Comparison of ENCODE assay signal across 22 cellular contexts in genomic region chr9:38405841-38406240, GRCh38. TPM values are rescaled to one million over a fixed set of nuclear protein-coding genes. Genes with fewer than 3 reads are reported as not detected.
DNase-seq lines count a peak whose midpoint lies in the region; ATAC-seq, FAIRE-seq and TF ChIP-seq lines count a peak whose summit lies in the region.
"Had no signal": no experiment of that assay in that cellular context is flagged by ENCODE, and none has a peak within 500 bp of the region (broad histone marks: within the 10 kb centered on the region; RNA-seq: fewer than 3 reads in every experiment).

No MANE protein-coding gene starts in this region.

- H3K36me3 Mint-ChIP-seq in neural progenitor cell = peaks cover 24% of the 10 kb centered on the region
- no peaks in the 10 kb centered on the region for H3K36me3 Mint-ChIP-seq in Caco-2 (ENCODE audit: insufficient read depth, unreplicated experiment)

- BruUV-seq in K562 (replicated peaks; lab: Mats Ljungman, UMichigan) = no TSS peak
- no TSS peak for BruUV-seq in Caco-2 (replicated peaks; lab: Mats Ljungman, UMichigan)

- peak; percentile 27 for DNase-seq in AG08395 (ENCODE audit: low spot score)
- peak; percentile 44 for DNase-seq in GM03348 (ENCODE audit: low spot score)
- DNase-seq in K562 (ENCODE audit: extremely low read depth in 1 of 4, low spot score in 3 of 4) = no peak
- no peak for DNase-seq in neural progenitor cell (ENCODE audit: low spot score)
- DNase-seq in small intestine = no peak
- DNase-seq in activated naive CD4-positive, alpha-beta T cell treated with Interleukin-2 at 50 U/mL for 16 hours = no peak
- DNase-seq in Caco-2 = no peak
- DNase-seq: AML-193; HFFc6; Kasumi-1; NCI-H1105; NCI-H1694 treated with DMSO at 0.1 percent for 48 hours; NCI-H2107; NCI-H69; NK-92 treated with Interleukin-12 subunit alpha and Interleukin-12 subunit beta, amount 100 ng/mL, for 24 hours; SHP77; SK-N-SH had no signal

- H4K20me1 ChIP-seq in K562 (replicated peaks; ENCODE audit: control insufficient read depth, insufficient read depth, low read length) (peaks cover 4% of the 10 kb centered on the region; the same call in 1 of the 2 replicates), neural progenitor cell (ENCODE audit: low read depth) (no peaks in the 10 kb centered on the region)

- no peak overlapping the region for H3K27ac ChIP-seq in K562 (ENCODE audit: extremely low read depth, low read depth, low read length)
- H3K27ac ChIP-seq in neural progenitor cell = no peak overlapping the region
- H3K27ac ChIP-seq in small intestine (ENCODE audit: low read depth in 1 of 2, low read length in 1 of 2) = no peak overlapping the region

- no peaks in the 10 kb centered on the region for H3F3A ChIP-seq in neural progenitor cell (ENCODE audit: low read depth)

- peaks cover 2% of the 10 kb centered on the region for H3K27me3 Mint-ChIP-seq in neural progenitor cell (ENCODE audit: insufficient read depth, low read depth)
- peaks cover 11% of the 10 kb centered on the region for H3K27me3 Mint-ChIP-seq in Caco-2 (ENCODE audit: insufficient read depth, unreplicated experiment)

- TF ChIP-seq EP300 in K562 (IDR thresholded peaks at IDR 0.05; ENCODE audit: low read length) = no peak

- H3K9me3 Mint-ChIP-seq in neural progenitor cell = no peaks in the 10 kb centered on the region
- no peaks in the 10 kb centered on the region for H3K9me3 Mint-ChIP-seq in Caco-2 (ENCODE audit: unreplicated experiment)
- H3K9me3 Mint-ChIP-seq: HFFc6 had no signal

- intact Hi-C loops in K562 (cut with micrococcal nuclease) (loop anchor here (5.0 kb wide), 1 partner anchor 479 kb away; no protein-coding TSS in a partner anchor), Caco-2 (cut with micrococcal nuclease; ENCODE audit: unreplicated experiment) (no loop called here)

- H3K79me2 ChIP-seq in K562 (ENCODE audit: control insufficient read depth, insufficient read depth, low read length) (no peaks in the 10 kb centered on the region), neural progenitor cell (ENCODE audit: low read depth) (no peaks in the 10 kb centered on the region)

- TF ChIP-seq RAD21 in K562 (CRISPR knock-in tag; conservative IDR thresholded peaks at IDR 0.05 in 1 of 2, IDR thresholded peaks at IDR 0.05 in 1 of 2) = no peak

- H3K27me3 ChIP-seq in K562 (ENCODE audit: control insufficient read depth in 2 of 2, insufficient read depth in 2 of 2, low read length in 2 of 2) = peaks cover 50 to 64% of the 10 kb centered on the region in 2 experiments
- peaks cover 3% of the 10 kb centered on the region for H3K27me3 ChIP-seq in neural progenitor cell
- no peaks in the 10 kb centered on the region for H3K27me3 ChIP-seq in small intestine (ENCODE audit: control insufficient read depth in 2 of 2, insufficient read depth in 2 of 2, low read length in 2 of 2)
- H3K27me3 ChIP-seq in Caco-2 (replicated peaks; ENCODE audit: control insufficient read depth, insufficient read depth, low read length) = no peaks in the 10 kb centered on the region; the same call in 1 of the 2 replicates

- H3K9me3 ChIP-seq in K562 (replicated peaks; ENCODE audit: control insufficient read depth, insufficient read depth, low read depth, low read length) = no peaks in the 10 kb centered on the region
- H3K9me3 ChIP-seq in neural progenitor cell (ENCODE audit: low read depth) = no peaks in the 10 kb centered on the region
- H3K9me3 ChIP-seq in small intestine (ENCODE audit: control insufficient read depth, low read depth) = no peaks in the 10 kb centered on the region
- no peaks in the 10 kb centered on the region for H3K9me3 ChIP-seq in Caco-2
- H3K9me3 ChIP-seq: SK-N-SH had no signal

- POLR2A ChIA-PET in K562 (lab: Yijun Ruan, JAX) (no interaction called here), Caco-2 (lab: Charles Lee) (no interaction called here)

- no peak for TF ChIP-seq POLR2A in K562 (conservative IDR thresholded peaks at IDR 0.05)

- WGBS in K562 (ENCODE audit: insufficient coverage, low coverage, missing lambda C conversion rate) = 0% methylated on average over 3 of the region's 3 CpGs
- WGBS in small intestine, 3 donors = 70 to 89% (median 76%) methylated on average over 3 of the region's 3 CpGs

- in situ Hi-C loops in K562 (cut with MboI) = no loop called here

- H3K4me2 ChIP-seq in K562 (ENCODE audit: insufficient read depth, low read length) (no peak overlapping the region), neural progenitor cell (no peak overlapping the region)
- H3K4me2 ChIP-seq: SK-N-SH had no signal

- no peak overlapping the region for H3K4me3 ChIP-seq in K562
- no peak overlapping the region for H3K4me3 ChIP-seq in neural progenitor cell
- H3K4me3 ChIP-seq in small intestine (ENCODE audit: low read depth in 1 of 2, low read length in 2 of 2) = no peak overlapping the region
- H3K4me3 ChIP-seq in Caco-2 (ENCODE audit: low read depth, low read length) = no peak overlapping the region
- H3K4me3 ChIP-seq: GM12878 had no signal

- no peaks in the 10 kb centered on the region for H3K4me1 ChIP-seq in K562 (replicated peaks in 1 of 2; ENCODE audit: control insufficient read depth in 2 of 2, insufficient read depth in 2 of 2, low read length in 2 of 2)
- peaks cover 3% of the 10 kb centered on the region for H3K4me1 ChIP-seq in neural progenitor cell
- H3K4me1 ChIP-seq in small intestine (ENCODE audit: control insufficient read depth in 2 of 2, insufficient read depth in 1 of 2, low read depth in 1 of 2, low read length in 1 of 2) = no peaks in the 10 kb centered on the region
- H3K4me1 ChIP-seq in Caco-2 = no peaks in the 10 kb centered on the region

- TF ChIP-seq CTCF in K562 (IDR thresholded peaks at IDR 0.05 in 2 of 3, conservative IDR thresholded peaks at IDR 0.05 in 1 of 3; ENCODE audit: insufficient read depth in 2 of 3, low read depth in 1 of 3, low read length in 3 of 3) (no peak), neural progenitor cell (IDR thresholded peaks at IDR 0.05) (no peak), Caco-2 (IDR thresholded peaks at IDR 0.05; ENCODE audit: insufficient read depth in 1 of 2, low read depth in 1 of 2, low read length in 1 of 2, severe bottlenecking in 1 of 2, unreplicated experiment in 1 of 2) (no peak)

- CTCF ChIA-PET in K562 (lab: Yijun Ruan, JAX; ENCODE audit: low intra/inter-chr PET ratio) (no interaction called here), Caco-2 (lab: Charles Lee) (no interaction called here)

- H3K27ac Mint-ChIP-seq in neural progenitor cell (peak overlapping the region; percentile 24), Caco-2 (ENCODE audit: unreplicated experiment) (no peak overlapping the region)
- H3K27ac Mint-ChIP-seq: HFFc6 had no signal

- H2AFZ ChIP-seq in K562 (ENCODE audit: low read depth, low read length) (no peak overlapping the region), neural progenitor cell (replicated peaks) (no peak overlapping the region)

- H3K4me3 Mint-ChIP-seq in neural progenitor cell (no peak overlapping the region), Caco-2 (ENCODE audit: unreplicated experiment) (no peak overlapping the region)
- H3K4me3 Mint-ChIP-seq: HFFc6 had no signal

- H3K4me1 Mint-ChIP-seq in neural progenitor cell (peaks cover 5% of the 10 kb centered on the region), Caco-2 (ENCODE audit: low read depth, unreplicated experiment) (no peaks in the 10 kb centered on the region)

- H3K36me3 ChIP-seq in K562 (ENCODE audit: control insufficient read depth, insufficient read depth, low read length) = no peaks in the 10 kb centered on the region
- no peaks in the 10 kb centered on the region for H3K36me3 ChIP-seq in neural progenitor cell
- H3K36me3 ChIP-seq in small intestine (ENCODE audit: control insufficient read depth in 2 of 2, insufficient read depth in 2 of 2, low read length in 2 of 2) = no peaks in the 10 kb centered on the region
- H3K36me3 ChIP-seq in Caco-2 (ENCODE audit: control insufficient read depth, insufficient read depth, low read length) = no peaks in the 10 kb centered on the region

- H3K9ac ChIP-seq in K562 (ENCODE audit: insufficient read depth in 1 of 2, low read depth in 2 of 2, low read length in 2 of 2) = no peak overlapping the region
- H3K9ac ChIP-seq in neural progenitor cell = no peak overlapping the region
- H3K9ac ChIP-seq: SK-N-SH had no signal

- no peak for ATAC-seq in K562
- ATAC-seq in GM18868 (IDR thresholded peaks at IDR 0.05; ENCODE audit: unreplicated experiment) = no peak
- ATAC-seq: GM12878 had no signal

- FAIRE-seq in K562 (lab: Jason Lieb, UNC) (no peak), small intestine (lab: Jason Lieb, UNC) (no peak)
- FAIRE-seq: A204.1, G401.6, GM12878 had no signal

- no peaks in the 10 kb centered on the region for H3K9me1 ChIP-seq in K562 (ENCODE audit: control insufficient read depth, insufficient read depth, low read length)

RNA-seq across cellular contexts. Expression of gene ALDH1B1, which starts 13.3 kb away (rescaled TPM):
- 16.1 and 24.5 TPM in 2 replicates for total RNA-seq in K562 (2011; cell fraction: chromatin; rRNA removed; ENCODE audit: low replicate concordance)
- total RNA-seq in K562 (2011; cell fraction: nucleolus; rRNA removed) = 19.7 and 24.8 TPM in 2 replicates
- total RNA-seq in K562 (2011; cell fraction: nucleoplasm; rRNA removed) = 16.6 and 20.7 TPM in 2 replicates
- total RNA-seq in K562 (2014; rRNA removed) (24.1 and 37.6 TPM in 2 replicates), K562 (2014; rRNA removed; fragmentation: Illumina TruSeq; extraction: Trizol) (29.5 and 33.6 TPM in 2 replicates), K562 (2015; rRNA removed; fragmentation: Illumina TruSeq; extraction: Trizol) (39.2 and 41.0 TPM in 2 replicates), K562 (2021) (44.8 and 46.3 TPM in 2 replicates), neural progenitor cell (ENCODE audit: low replicate concordance) (32.9 and 44.0 TPM in 2 replicates), Caco-2 (2022) (35.7 and 38.3 TPM in 2 replicates)
- polyA plus RNA-seq in K562 (2011; rRNA removed) (27.4 and 30.8 TPM in 2 replicates), K562 (2014; fragmentation: Illumina TruSeq; extraction: Trizol) (46.5 and 51.6 TPM in 2 replicates), K562 (2014; fragmentation: Nextera tagmentation; extraction: Ambion mirVana) (10 to 100 TPM in 1 of 2 experiments, 1 to 10 TPM in 1; 8.6 to 12.7 TPM), K562 (2014; rRNA removed) (22.4 and 27.7 TPM in 2 replicates), small intestine (10 to 100 TPM in 1 of 3 donors, 1 to 10 TPM in 2; 4.2 to 60.9 (median 6.8) TPM)
- polyA plus RNA-seq in K562 (2011; cell fraction: cytosol; rRNA removed) = 25.5 and 37.7 TPM in 2 replicates
- polyA plus RNA-seq in K562 (2011; cell fraction: nucleus; rRNA removed) = 10.3 and 12.1 TPM in 2 replicates
- polyA plus RNA-seq in K562 (2012) = 19.7 and 39.1 TPM in 2 replicates
- polyA minus RNA-seq in K562 (2011; rRNA and poly(A)+ RNA removed) = 50.6 and 57.9 TPM in 2 replicates
- 47.5 and 49.1 TPM in 2 replicates for polyA minus RNA-seq in K562 (2011; cell fraction: cytosol; rRNA and poly(A)+ RNA removed)
- polyA minus RNA-seq in K562 (2011; cell fraction: nucleus; rRNA and poly(A)+ RNA removed) = 10.2 and 12.7 TPM in 2 replicates

RNA-seq across cellular contexts. Expression of gene IGFBPL1, which starts 18.4 kb away (rescaled TPM):
- total RNA-seq in K562 (2011; cell fraction: chromatin; rRNA removed; ENCODE audit: low replicate concordance) = not detected in 2 replicates
- total RNA-seq in K562 (2011; cell fraction: nucleolus; rRNA removed) = not detected in 2 replicates
- total RNA-seq in K562 (2011; cell fraction: nucleoplasm; rRNA removed) = not detected in 2 replicates
- total RNA-seq in K562 (2014; rRNA removed) (not detected in 2 replicates), K562 (2014; rRNA removed; fragmentation: Illumina TruSeq; extraction: Trizol) (not detected in 2 replicates), K562 (2015; rRNA removed; fragmentation: Illumina TruSeq; extraction: Trizol) (not detected in 2 replicates), K562 (2021) (not detected in 2 replicates), neural progenitor cell (ENCODE audit: low replicate concordance) (26.6 and 43.2 TPM in 2 replicates), Caco-2 (2022) (1.3 and 1.6 TPM in 2 replicates)
- polyA plus RNA-seq in K562 (2011; rRNA removed) (not detected in 2 replicates), K562 (2014; fragmentation: Illumina TruSeq; extraction: Trizol) (not detected in 2 replicates), K562 (2014; fragmentation: Nextera tagmentation; extraction: Ambion mirVana) (not detected), K562 (2014; rRNA removed) (not detected in 2 replicates), small intestine (under 1 TPM in 1 of 3 donors, not detected in 2; 0.95 TPM)
- polyA plus RNA-seq in K562 (2011; cell fraction: cytosol; rRNA removed) = not detected in 2 replicates
- not detected in 2 replicates for polyA plus RNA-seq in K562 (2011; cell fraction: nucleus; rRNA removed)
- polyA plus RNA-seq in K562 (2012) = not detected in 2 replicates
- not detected in 2 replicates for polyA minus RNA-seq in K562 (2011; rRNA and poly(A)+ RNA removed)
- polyA minus RNA-seq in K562 (2011; cell fraction: cytosol; rRNA and poly(A)+ RNA removed) = not detected in 2 replicates
- not detected in 2 replicates for polyA minus RNA-seq in K562 (2011; cell fraction: nucleus; rRNA and poly(A)+ RNA removed)
- total RNA-seq: GM12878, HFFc6, OCI-LY7 had no signal

Comparison
In these comparisons a context has a peak if more than half of its experiments do, and no peak if none do; other contexts are left out.
1. DNase-seq: peak in AG08395 (single experiment) and GM03348 (single experiment); none in K562 (0 of 4), neural progenitor cell (single experiment), small intestine (single experiment), activated naive CD4-positive, alpha-beta T cell treated with Interleukin-2 at 50 U/mL for 16 hours (single experiment) and Caco-2 (0 of 2).
2. RNA of gene IGFBPL1, which starts 18.4 kb away (total RNA-seq): 26.6 to 43.2 TPM in neural progenitor cell; 1.3 to 1.6 TPM in Caco-2 and not detected in K562; every median in the first group is over 10 times any median in the second.